Comparison of ENCODE assay signal across 9 cellular contexts in genomic region chr20:31684153-31685003, GRCh38. TPM values are rescaled to one million over a fixed set of nuclear protein-coding genes. Genes with fewer than 3 reads are reported as not detected.
A peak's percentile ranks its signal among the peaks of the same experiment; 100 is the strongest.
DNase-seq lines count a peak whose midpoint lies in the region; ATAC-seq and TF ChIP-seq lines count a peak whose summit lies in the region.
"Had no signal": no experiment of that assay in that cellular context is flagged by ENCODE, and none has a peak within 500 bp of the region (broad histone marks: within the 10 kb centered on the region; RNA-seq: fewer than 3 reads in every experiment).

No MANE protein-coding gene starts in this region.

- peak overlapping the region; percentile 97 for H3K27ac ChIP-seq in BLaER1
- peak overlapping the region; percentile 100 for H3K27ac ChIP-seq in epithelial cell of prostate
- no peak overlapping the region for H3K27ac ChIP-seq in mesendoderm (ENCODE audit: low read depth, low read length)

- no peaks in the 10 kb centered on the region for H3K9me3 ChIP-seq in BLaER1

- no peaks in the 10 kb centered on the region for H3K79me2 ChIP-seq in mesendoderm (ENCODE audit: control insufficient read depth, insufficient read depth, low read length)

- H3K23ac ChIP-seq in mesendoderm (ENCODE audit: low read length) = no peak overlapping the region

- H3K4me1 ChIP-seq in BLaER1 (peaks cover 91% of the 10 kb centered on the region), mesendoderm (ENCODE audit: control insufficient read depth, low read depth, low read length) (no peaks in the 10 kb centered on the region)

- H3K27me3 ChIP-seq in BLaER1 = no peaks in the 10 kb centered on the region
- H3K27me3 ChIP-seq in mesendoderm (ENCODE audit: insufficient read depth, low read length, poor library complexity) = no peaks in the 10 kb centered on the region

- peak; percentile 16 for TF ChIP-seq POLR2A in GM19193 (IDR thresholded peaks at IDR 0.05; ENCODE audit: extremely low read depth, insufficient read depth, insufficient read length)

- H4K8ac ChIP-seq in mesendoderm (ENCODE audit: low read depth, low read length) = no peak overlapping the region

- H2BK5ac ChIP-seq in mesendoderm (ENCODE audit: low read length) = no peak overlapping the region

- no peak overlapping the region for H3K18ac ChIP-seq in mesendoderm (ENCODE audit: low read length)

- H4K20me1 ChIP-seq in BLaER1 = no peaks in the 10 kb centered on the region

- peak overlapping the region; percentile 62 for H3K4me3 ChIP-seq in BLaER1
- no peak overlapping the region for H3K4me3 ChIP-seq in mesendoderm (ENCODE audit: low read length)

- no peak for ATAC-seq in HG03196 (IDR thresholded peaks at IDR 0.05; ENCODE audit: unreplicated experiment)

- H3K4me2 ChIP-seq in BLaER1 (peak overlapping the region; percentile 97), mesendoderm (ENCODE audit: low read length) (no peak overlapping the region)

- H2BK15ac ChIP-seq in mesendoderm (replicated peaks; ENCODE audit: low read depth) = no peak overlapping the region

- H2AK5ac ChIP-seq in mesendoderm (ENCODE audit: low read length) = no peak overlapping the region

- peaks cover 5% of the 10 kb centered on the region for H3K79me1 ChIP-seq in mesendoderm (ENCODE audit: low read length)

- no CpG with 5 or more reads among the region's 11 CpGs for WGBS in mesendoderm (ENCODE audit: extremely low coverage, insufficient coverage, low lambda C conversion rate)

- H3K36me3 ChIP-seq in BLaER1 (peaks cover 47% of the 10 kb centered on the region), mesendoderm (ENCODE audit: control insufficient read depth, insufficient read depth, low read length) (no peaks in the 10 kb centered on the region)

- H2BK120ac ChIP-seq in mesendoderm (ENCODE audit: low read depth, low read length) = no peak overlapping the region

- H3K9ac ChIP-seq in BLaER1 (peak overlapping the region; percentile 85), mesendoderm (ENCODE audit: low read length) (no peak overlapping the region)

- DNase-seq in NCI-H526 treated with DMSO at 0.1 percent for 48 hours (lab: John Stamatoyannopoulos, UW) (peak; percentile 78), epithelial cell of prostate (ENCODE audit: low read depth, low spot score) (no peak), mesendoderm (no peak), OCI-M1 (lab: John Stamatoyannopoulos, UW) (no peak), ureter (ENCODE audit: low spot score) (no peak)

- H3K4ac ChIP-seq in mesendoderm (ENCODE audit: low read depth, low read length) = no peak overlapping the region

- no peak overlapping the region for H4K5ac ChIP-seq in mesendoderm (ENCODE audit: low read length)

- no peak overlapping the region for H3K56ac ChIP-seq in mesendoderm (ENCODE audit: low read length)

RNA-seq across cellular contexts. Expression of gene BCL2L1, which starts 38.3 kb away (rescaled TPM):
- polyA plus RNA-seq in mesendoderm (2013, experiment 1 of 2) = 41.9 TPM
- 43.7 TPM for polyA plus RNA-seq in mesendoderm (2013, experiment 2 of 2)
- total RNA-seq in ureter = 91.4 TPM

RNA-seq across cellular contexts. Expression of gene COX4I2, which starts 46.7 kb away (rescaled TPM):
- 0.06 TPM for polyA plus RNA-seq in mesendoderm (2013, experiment 1 of 2)
- polyA plus RNA-seq in mesendoderm (2013, experiment 2 of 2) = not detected
- 4.0 TPM for total RNA-seq in ureter
- total RNA-seq: fibroblast of villous mesenchyme had no signal

RNA-seq across cellular contexts. Expression of gene TPX2, which starts 54.7 kb away (rescaled TPM):
- 119 TPM for polyA plus RNA-seq in mesendoderm (2013, experiment 1 of 2)
- polyA plus RNA-seq in mesendoderm (2013, experiment 2 of 2) = 120 TPM
- 0.81 TPM for total RNA-seq in ureter
